18 cellular contexts compared by ENCODE assay signal in genomic region chr12:58007875-58008274, GRCh38.
"Had no signal": no experiment of that assay in that cellular context is flagged by ENCODE, and none has a peak within 500 bp of the region (broad histone marks: within the 10 kb centered on the region; RNA-seq: fewer than 3 reads in every experiment).

No MANE protein-coding gene starts in this region.

- DNase-seq: activated CD4-positive, alpha-beta T cell treated with anti-CD3 and anti-CD28 coated beads for 4 hours; activated CD8-positive, alpha-beta memory T cell treated with anti-CD3 and anti-CD28 coated beads for 24 hours; activated gamma-delta T cell; endodermal cell; erythroblast; kidney; mesendoderm; occipital lobe; spleen; stimulated activated CD4-positive, alpha-beta T cell treated with anti-CD3 and anti-CD28 coated beads, Interleukin-1b, Interleukin-23, amount 100 ng/mL, for 48 hours had no signal

- H3K4me2 ChIP-seq: hepatocyte had no signal

- H3K27ac Mint-ChIP-seq: endodermal cell; nephron; stimulated activated naive CD8-positive, alpha-beta T cell treated with anti-CD3 and anti-CD28 coated beads, Interleukin-15, Interleukin-2, amounts not matched to agents 100 ng/mL and 50 ng/mL, for 24 hours; T-helper 2 cell treated with Interferon-gamma antibody and Interleukin-4, amounts not matched to agents 5 μg/mL and 100 μg/mL, for 36 hours had no signal

- H3K79me2 ChIP-seq: hepatocyte had no signal

- H3K4me3 ChIP-seq: ascending aorta, hepatocyte, prostate gland, spleen, thoracic aorta had no signal

- ATAC-seq: sciatic nerve had no signal

- H3K4me3 Mint-ChIP-seq: endodermal cell; nephron; stimulated activated naive CD8-positive, alpha-beta T cell treated with anti-CD3 and anti-CD28 coated beads, Interleukin-15, Interleukin-2, amounts not matched to agents 100 ng/mL and 50 ng/mL, for 24 hours; T-helper 2 cell treated with Interferon-gamma antibody and Interleukin-4, amounts not matched to agents 5 μg/mL and 100 μg/mL, for 36 hours had no signal

- H3K27me3 ChIP-seq: ascending aorta, hepatocyte, spleen had no signal

- H3K4me1 ChIP-seq: ascending aorta, prostate gland, spleen had no signal

- H3K36me3 ChIP-seq: ascending aorta, prostate gland, spleen, thoracic aorta had no signal

- H3K27ac ChIP-seq: ascending aorta, hepatocyte, prostate gland, spleen, thoracic aorta had no signal

- H3K9me3 ChIP-seq: ascending aorta, prostate gland, thoracic aorta had no signal

- H2AFZ ChIP-seq: hepatocyte had no signal

- H3K9me3 Mint-ChIP-seq: endodermal cell; nephron; stimulated activated naive CD8-positive, alpha-beta T cell treated with anti-CD3 and anti-CD28 coated beads, Interleukin-15, Interleukin-2, amounts not matched to agents 100 ng/mL and 50 ng/mL, for 24 hours; T-helper 2 cell treated with Interferon-gamma antibody and Interleukin-4, amounts not matched to agents 5 μg/mL and 100 μg/mL, for 36 hours had no signal

- H3K4me1 Mint-ChIP-seq: endodermal cell had no signal
